In the genomic region with DNA sequence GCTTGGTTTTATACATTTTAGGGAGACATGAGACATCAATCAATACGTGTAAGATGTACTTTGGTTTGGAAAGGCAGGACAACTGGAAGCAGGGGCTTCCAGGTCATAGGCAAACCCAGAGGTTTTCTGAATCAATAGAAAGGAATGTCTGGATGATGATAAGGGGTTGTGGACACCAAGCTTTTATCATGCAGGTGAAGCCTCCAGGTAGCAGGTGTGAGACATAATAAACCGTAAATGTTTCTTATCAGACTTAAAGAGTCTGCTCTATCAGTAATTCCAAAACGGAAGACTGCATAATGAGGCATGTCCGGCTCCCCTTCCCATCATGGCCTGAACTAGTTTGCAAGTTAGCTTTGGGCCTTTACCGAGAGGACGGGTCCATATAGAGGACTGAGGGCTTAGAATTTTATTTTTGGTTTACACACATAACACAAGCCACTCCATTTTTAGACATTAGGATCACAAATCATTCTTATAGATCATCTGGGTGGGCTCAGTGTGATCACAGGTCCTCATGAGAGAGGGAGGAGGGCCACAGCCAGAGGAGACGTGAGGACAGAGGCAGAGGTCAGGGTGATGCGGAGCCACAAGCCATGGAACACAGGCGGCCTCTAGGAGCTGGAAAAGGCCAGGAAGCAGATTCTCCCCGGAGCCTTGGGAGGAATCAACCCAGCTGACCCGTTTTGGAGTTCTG, we compare ENCODE assay signal across 17 cellular contexts.
"Had no signal": no experiment of that assay in that cellular context is flagged by ENCODE, and none has a peak within 500 bp of the region (broad histone marks: within the 10 kb centered on the region; RNA-seq: fewer than 3 reads in every experiment).

No MANE protein-coding gene starts in this region.

- H3K27ac ChIP-seq: gastroesophageal sphincter, heart right ventricle, left ventricle myocardium inferior, prostate gland, right lobe of liver, upper lobe of left lung, VCaP had no signal

- H3K4me3 ChIP-seq: gastroesophageal sphincter, heart right ventricle, left ventricle myocardium inferior, prostate gland, right lobe of liver, upper lobe of left lung had no signal

- H3K4me1 ChIP-seq: gastroesophageal sphincter, left ventricle myocardium inferior, prostate gland, right lobe of liver had no signal

- DNase-seq: activated CD4-positive, alpha-beta memory T cell treated with anti-CD3 and anti-CD28 coated beads, Interleukin-2, amount 10 ng/mL, durations not matched to agents 7 days and 5 days; activated gamma-delta T cell treated with Interleukin-2 at 50 U/mL for 16 hours; aorta; cerebellar nuclear complex; heart right ventricle; left ventricle myocardium inferior; mesenchymal stem cell; occipital lobe; stimulated activated naive CD8-positive, alpha-beta T cell treated with anti-CD3 and anti-CD28 coated beads, Interleukin-15, amount 100 ng/mL, for 72 hours; upper lobe of left lung had no signal

- H3K9me3 Mint-ChIP-seq: activated CD4-positive, alpha-beta memory T cell treated with anti-CD3 and anti-CD28 coated beads, Interleukin-2, amount 10 ng/mL, durations not matched to agents 7 days and 5 days; nephron had no signal

- H3K36me3 ChIP-seq: gastroesophageal sphincter, heart right ventricle, left ventricle myocardium inferior, prostate gland, right lobe of liver, upper lobe of left lung had no signal

- FAIRE-seq: islet of Langerhans had no signal

- H3K27ac Mint-ChIP-seq: activated CD4-positive, alpha-beta memory T cell treated with anti-CD3 and anti-CD28 coated beads, Interleukin-2, amount 10 ng/mL, durations not matched to agents 7 days and 5 days; nephron; stimulated activated naive CD8-positive, alpha-beta T cell treated with anti-CD3 and anti-CD28 coated beads, Interleukin-15, amount 100 ng/mL, for 72 hours had no signal

- H3K9me3 ChIP-seq: gastroesophageal sphincter, heart right ventricle, left ventricle myocardium inferior, prostate gland, right lobe of liver, upper lobe of left lung had no signal

- H3K4me3 Mint-ChIP-seq: activated CD4-positive, alpha-beta memory T cell treated with anti-CD3 and anti-CD28 coated beads, Interleukin-2, amount 10 ng/mL, durations not matched to agents 7 days and 5 days; nephron; stimulated activated naive CD8-positive, alpha-beta T cell treated with anti-CD3 and anti-CD28 coated beads, Interleukin-15, amount 100 ng/mL, for 72 hours had no signal

- ATAC-seq: gastroesophageal sphincter; heart right ventricle; right lobe of liver; SK-N-SH treated with all-trans-retinoic acid at 6 μM for 48 hours; stimulated activated naive CD8-positive, alpha-beta T cell treated with anti-CD3 and anti-CD28 coated beads, Interleukin-15, amount 100 ng/mL, for 72 hours had no signal

- H3K27me3 Mint-ChIP-seq: activated CD4-positive, alpha-beta memory T cell treated with anti-CD3 and anti-CD28 coated beads, Interleukin-2, amount 10 ng/mL, durations not matched to agents 7 days and 5 days; stimulated activated naive CD8-positive, alpha-beta T cell treated with anti-CD3 and anti-CD28 coated beads, Interleukin-15, amount 100 ng/mL, for 72 hours had no signal

- H3K27me3 ChIP-seq: gastroesophageal sphincter, heart right ventricle, right lobe of liver, upper lobe of left lung had no signal
